Comparison of ENCODE assay signal across 8 cellular contexts in genomic region chr1:25246600-25247023, GRCh38. TPM values are rescaled to one million over a fixed set of nuclear protein-coding genes. Genes with fewer than 3 reads are reported as not detected.
DNase-seq lines count a peak whose midpoint lies in the region; ATAC-seq and TF ChIP-seq lines count a peak whose summit lies in the region.

No MANE protein-coding gene starts in this region.

- TF ChIP-seq CTCF in sigmoid colon (IDR thresholded peaks at IDR 0.05), result no peak

- peaks cover 52% of the 10 kb centered on the region for H3K4me1 Mint-ChIP-seq in activated T-cell treated with anti-CD3 and anti-CD28 coated beads, Interleukin-2, amount 50 U/mL, for 24 hours (ENCODE audit: low read depth)

- H3K27me3 ChIP-seq in sigmoid colon, result no peaks in the 10 kb centered on the region

- H3K9me3 ChIP-seq in sigmoid colon, result no peaks in the 10 kb centered on the region

- TF ChIP-seq POLR2A in sigmoid colon (IDR thresholded peaks at IDR 0.05), result no peak

- TF ChIP-seq EP300 in sigmoid colon (IDR thresholded peaks at IDR 0.05), result no peak

- DNase-seq in activated T-cell treated with anti-CD3 and anti-CD28 coated beads, Interleukin-2, amount 50 U/mL, for 24 hours, result peak; percentile 62
- no peak for DNase-seq in activated T-cell treated with anti-CD3 and anti-CD28 coated beads for 4 hours
- peak; percentile 22 for DNase-seq in activated gamma-delta T cell (lab: John Stamatoyannopoulos, UW)
- peak in 28 of 42 donors; percentile 13 to 65 (median 38) for DNase-seq in head of caudate nucleus
- peak; percentile 77 for DNase-seq in sigmoid colon
- no peak for DNase-seq in HT-29 (ENCODE audit: low spot score)
- DNase-seq in superior temporal gyrus (ENCODE audit: extremely low spot score), result no peak

- peak overlapping the region; percentile 95 for H3K4me3 Mint-ChIP-seq in activated T-cell treated with anti-CD3 and anti-CD28 coated beads, Interleukin-2, amount 50 U/mL, for 24 hours

- H3K27ac ChIP-seq in sigmoid colon, result peak overlapping the region; percentile 98 to 100 (median 99)

- peak overlapping the region; percentile 79 to 97 (median 95) for H3K4me3 ChIP-seq in sigmoid colon

- WGBS in sigmoid colon, 2 donors, result 0% methylated on average over 53 of the region's 53 CpGs

- peak overlapping the region; percentile 99 for H3K27ac Mint-ChIP-seq in activated T-cell treated with anti-CD3 and anti-CD28 coated beads, Interleukin-2, amount 50 U/mL, for 24 hours

- H3K9me3 Mint-ChIP-seq in activated T-cell treated with anti-CD3 and anti-CD28 coated beads, Interleukin-2, amount 50 U/mL, for 24 hours, result no peaks in the 10 kb centered on the region

- peak; percentile 10 for ATAC-seq in HG03521 (IDR thresholded peaks at IDR 0.05; ENCODE audit: unreplicated experiment)

- intact Hi-C loops in head of caudate nucleus (cut with DNase I) (loop anchor here (5.0 to 10.0 kb wide), 2 partner anchors 186 to 568 kb away; partner anchors contain the start of genes MACO1 and MTFR1L), sigmoid colon (cut with DNase I) (loop anchor here (10.0 kb wide), 1 partner anchor 568 kb away; the partner anchor contains the start of gene MTFR1L)

- H3K27me3 Mint-ChIP-seq in activated T-cell treated with anti-CD3 and anti-CD28 coated beads, Interleukin-2, amount 50 U/mL, for 24 hours, result no peaks in the 10 kb centered on the region

- peaks cover 20 to 39% (median 28%) of the 10 kb centered on the region in 4 donors for H3K36me3 ChIP-seq in sigmoid colon

- H3K4me1 ChIP-seq in sigmoid colon, result peaks cover 0 to 31% (median 27%) of the 10 kb centered on the region in 4 donors

- H3K36me3 Mint-ChIP-seq in activated T-cell treated with anti-CD3 and anti-CD28 coated beads, Interleukin-2, amount 50 U/mL, for 24 hours (ENCODE audit: low read depth), result peaks cover 60% of the 10 kb centered on the region

RNA-seq across cellular contexts. Expression of gene RSRP1, which starts 0.6 kb away (rescaled TPM):
- total RNA-seq in sigmoid colon, result 100 to 1,000 TPM in 1 of 4 donors, 10 to 100 TPM in 3; 70.9 to 134 (median 88.1) TPM
- polyA plus RNA-seq in sigmoid colon, result 10 to 100 TPM; 15.5 to 89.6 (median 21.0) TPM
- 99.6 and 105 TPM in 2 replicates for total RNA-seq in HT-29 (2014; rRNA removed; shearing (Covaris generic))

RNA-seq across cellular contexts. Expression of gene SYF2, which starts 14.3 kb away (rescaled TPM):
- total RNA-seq in sigmoid colon, result 100 to 1,000 TPM in 1 of 4 donors, 10 to 100 TPM in 3; 58.2 to 100 (median 83.8) TPM
- polyA plus RNA-seq in sigmoid colon, result 100 to 1,000 TPM in 2 of 3 donors, 10 to 100 TPM in 1; 67.0 to 138 (median 108) TPM
- 18.5 and 19.0 TPM in 2 replicates for total RNA-seq in HT-29 (2014; rRNA removed; shearing (Covaris generic))

RNA-seq across cellular contexts. Expression of gene RHD, which starts 25.7 kb away (rescaled TPM):
- total RNA-seq in sigmoid colon, result under 1 TPM in 1 of 4 donors, not detected in 3; 0.36 TPM
- polyA plus RNA-seq in sigmoid colon, result not detected
- total RNA-seq in HT-29 (2014; rRNA removed; shearing (Covaris generic)), result 0.66 TPM in 1 of 2 replicates, not detected in the other

Comparison
In these comparisons a context has a peak if more than half of its experiments do, and no peak if none do; other contexts are left out.
1. DNase-seq: peak in activated T-cell treated with anti-CD3 and anti-CD28 coated beads, Interleukin-2, amount 50 U/mL, for 24 hours (single experiment), activated gamma-delta T cell (single experiment), head of caudate nucleus (28 of 42) and sigmoid colon (single experiment); none in activated T-cell treated with anti-CD3 and anti-CD28 coated beads for 4 hours (single experiment), HT-29 (single experiment) and superior temporal gyrus (single experiment).